In genomic region chr13:75368167-75368566, GRCh38 we compare ENCODE assay signal across 11 cellular contexts.
A peak's percentile ranks its signal among the peaks of the same experiment; 100 is the strongest.
DNase-seq lines count a peak whose midpoint lies in the region; ATAC-seq, FAIRE-seq and TF ChIP-seq lines count a peak whose summit lies in the region.
"Had no signal": no experiment of that assay in that cellular context is flagged by ENCODE, and none has a peak within 500 bp of the region (broad histone marks: within the 10 kb centered on the region; RNA-seq: fewer than 3 reads in every experiment).

No MANE protein-coding gene starts in this region.

- TF ChIP-seq EP300 in HepG2 (IDR thresholded peaks at IDR 0.05; ENCODE audit: low read depth in 2 of 2, low read length in 2 of 2): no peak
- no peak for TF ChIP-seq EP300 in HepG2 (CRISPR knock-in tag; IDR thresholded peaks at IDR 0.05; ENCODE audit: borderline replicate concordance)

- peaks cover 7% of the 10 kb centered on the region for H3K4me1 Mint-ChIP-seq in CD14-positive monocyte

- no peak overlapping the region for H3K4me3 Mint-ChIP-seq in CD14-positive monocyte
- H3K4me3 Mint-ChIP-seq: CD4-positive, alpha-beta memory T cell had no signal

- in situ Hi-C loops in HepG2 (cut with HindIII; ENCODE audit: extremely low pct_ligation_motif_present, low pct_unique_long_range_greater_than_20kb): no loop called here

- TF ChIP-seq CTCF in right lobe of liver (IDR thresholded peaks at IDR 0.05) (no peak), HepG2 (CRISPR knock-in tag; IDR thresholded peaks at IDR 0.05) (no peak), tibial artery (IDR thresholded peaks at IDR 0.05) (no peak), CD14-positive monocyte (IDR thresholded peaks at IDR 0.05) (no peak)

- no peak overlapping the region for H3K9ac ChIP-seq in HepG2 (ENCODE audit: insufficient read depth, low read depth, low read length)

- H3K36me3 ChIP-seq in right lobe of liver (no peaks in the 10 kb centered on the region), HepG2 (replicated peaks in 1 of 2; ENCODE audit: control insufficient read depth in 1 of 2, insufficient read depth in 2 of 2, low read length in 2 of 2) (0 out of 5 replicates have a peak, but pooled peaks cover 0 to 4% of the 10 kb centered on the region in 2 experiments), tibial artery (no peaks in the 10 kb centered on the region)

- H3K9me3 Mint-ChIP-seq in CD14-positive monocyte: no peaks in the 10 kb centered on the region
- H3K9me3 Mint-ChIP-seq: CD4-positive, alpha-beta memory T cell had no signal

- no peak overlapping the region for H3K4me2 ChIP-seq in HepG2 (ENCODE audit: low read depth, low read length)

- H3K4me3 ChIP-seq in right lobe of liver (no peak overlapping the region), HepG2 (replicated peaks in 1 of 3; ENCODE audit: insufficient read depth in 1 of 3, low read depth in 2 of 3, low read length in 3 of 3) (no peak overlapping the region), tibial artery (no peak overlapping the region)

- H3K4me1 ChIP-seq in right lobe of liver: peaks cover 0 to 16% (median 0%) of the 10 kb centered on the region in 4 donors
- peaks cover 83% of the 10 kb centered on the region for H3K4me1 ChIP-seq in HepG2 (ENCODE audit: insufficient read depth, low read length)
- H3K4me1 ChIP-seq in tibial artery: peaks cover 0 to 36% (median 8%) of the 10 kb centered on the region in 4 donors

- no peak for TF ChIP-seq POLR2A in right lobe of liver (IDR thresholded peaks at IDR 0.05)
- no peak for TF ChIP-seq POLR2A in HepG2 (IDR thresholded peaks at IDR 0.05; ENCODE audit: insufficient read depth in 1 of 2, low read depth in 2 of 2, low read length in 2 of 2)

- FAIRE-seq in HepG2 (lab: Jason Lieb, UNC): no peak

- CTCF ChIA-PET in HepG2 (lab: Yijun Ruan, JAX; ENCODE audit: low intra/inter-chr PET ratio, low total read pairs): no interaction called here

- DNase-seq in right lobe of liver (no peak), HepG2 (ENCODE audit: low spot score) (no peak), brain pericyte (ENCODE audit: low read depth, low spot score) (peak; percentile 71), kidney tubule cell (ENCODE audit: low spot score) (peak; percentile 82), tibial artery (peak in 1 of 2 donors; percentile 42), CD14-positive monocyte (ENCODE audit: low spot score) (no peak), NCI-H446 (lab: John Stamatoyannopoulos, UW) (no peak)
- DNase-seq in stimulated activated CD4-positive, alpha-beta T cell treated with anti-CD3 and anti-CD28 coated beads, Interleukin-2, amount 100 ng/mL, for 24 hours: no peak
- DNase-seq: activated T-cell treated with anti-CD3 and anti-CD28 coated beads for 4 hours; CD4-positive, alpha-beta memory T cell; stimulated activated CD4-positive, alpha-beta T cell treated with anti-CD3 and anti-CD28 coated beads, Interleukin-4, amount 100 ng/mL, for 4 hours had no signal

- POLR2A ChIA-PET in HepG2 (lab: Yijun Ruan, JAX): no interaction called here

- H2AFZ ChIP-seq in HepG2 (ENCODE audit: low read length): no peak overlapping the region

- peaks cover 30% of the 10 kb centered on the region for H4K20me1 ChIP-seq in HepG2 (ENCODE audit: insufficient read depth, low read length)

- BruUV-seq in HepG2 (replicated peaks; lab: Mats Ljungman, UMichigan): no TSS peak

- H3K27me3 Mint-ChIP-seq in CD14-positive monocyte (ENCODE audit: low read depth in 3 of 3): peaks cover 0 to 3% (median 0%) of the 10 kb centered on the region in 3 donors

- H3K9me3 ChIP-seq in right lobe of liver (no peaks in the 10 kb centered on the region), HepG2 (ENCODE audit: low read length) (no peaks in the 10 kb centered on the region), tibial artery (no peaks in the 10 kb centered on the region)

- H3K27ac ChIP-seq in right lobe of liver: no peak overlapping the region
- no peak overlapping the region for H3K27ac ChIP-seq in HepG2 (ENCODE audit: extremely low read length, insufficient read depth, low read length)
- H3K27ac ChIP-seq in tibial artery: peak overlapping the region; percentile 48 to 51

- TF ChIP-seq RAD21 in HepG2 (CRISPR knock-in tag; IDR thresholded peaks at IDR 0.05): no peak

- ATAC-seq in right lobe of liver: peak; percentile 34 to 60 (median 46)
- ATAC-seq in HepG2: no peak

- H3K27me3 ChIP-seq in right lobe of liver: no peaks in the 10 kb centered on the region
- H3K27me3 ChIP-seq in HepG2 (ENCODE audit: control insufficient read depth in 1 of 2, insufficient read depth in 2 of 2, low read length in 2 of 2): no peaks in the 10 kb centered on the region
- H3K27me3 ChIP-seq in tibial artery: no peaks in the 10 kb centered on the region

- peaks cover 96% of the 10 kb centered on the region for H3K79me2 ChIP-seq in HepG2 (ENCODE audit: insufficient read depth, low read length)

- intact Hi-C loops in right lobe of liver (cut with DNase I): no loop called here
- intact Hi-C loops in HepG2 (cut with micrococcal nuclease; ENCODE audit: unreplicated experiment): no loop called here
- intact Hi-C loops in tibial artery (cut with DNase I; ENCODE audit: low total_unique reads): loop anchor here (10.0 kb wide), 1 partner anchor 267 kb away; the partner anchor contains the start of gene LMO7
- intact Hi-C loops in CD14-positive monocyte (cut with micrococcal nuclease): no loop called here

- H3K27ac Mint-ChIP-seq in CD14-positive monocyte: no peak overlapping the region
- H3K27ac Mint-ChIP-seq: CD4-positive, alpha-beta memory T cell had no signal

- no peaks in the 10 kb centered on the region for H3K36me3 Mint-ChIP-seq in CD14-positive monocyte
- H3K36me3 Mint-ChIP-seq: CD4-positive, alpha-beta memory T cell had no signal

- 38% methylated on average over 3 of the region's 3 CpGs for WGBS in right lobe of liver (ENCODE audit: insufficient coverage, low coverage, low lambda C conversion rate, missing lambda C conversion rate)
- WGBS in HepG2 (ENCODE audit: low lambda C conversion rate): 62% methylated on average over 3 of the region's 3 CpGs

TF ChIP-seq in HepG2, 621 proteins besides CTCF, POLR2A, EP300 and RAD21:
- no peak for TF ChIP-seq SP4 (CRISPR knock-in tag; IDR thresholded peaks at IDR 0.05)
- TF ChIP-seq ZNF12 (CRISPR knock-in tag; IDR thresholded peaks at IDR 0.05): no peak
- no peak for TF ChIP-seq E2F5 (CRISPR knock-in tag; conservative IDR thresholded peaks at IDR 0.05)
- no peak for TF ChIP-seq STAT5B (CRISPR knock-in tag; IDR thresholded peaks at IDR 0.05)
- no peak for TF ChIP-seq ZNF564 (CRISPR knock-in tag; IDR thresholded peaks at IDR 0.05)
- TF ChIP-seq PBX2 (CRISPR knock-in tag; IDR thresholded peaks at IDR 0.05): no peak
- no peak for TF ChIP-seq ONECUT2 (CRISPR knock-in tag; IDR thresholded peaks at IDR 0.05)
- TF ChIP-seq ZNF280D (CRISPR knock-in tag; IDR thresholded peaks at IDR 0.05): no peak
- TF ChIP-seq ATF5 (CRISPR knock-in tag; IDR thresholded peaks at IDR 0.05; ENCODE audit: low read depth): no peak

Comparison
In these comparisons a context has a peak if more than half of its experiments do, and no peak if none do; other contexts are left out.
1. DNase-seq: peak in brain pericyte (single experiment) and kidney tubule cell (single experiment); none in right lobe of liver (0 of 3), HepG2 (single experiment), CD14-positive monocyte (single experiment), stimulated activated CD4-positive, alpha-beta T cell treated with anti-CD3 and anti-CD28 coated beads, Interleukin-2, amount 100 ng/mL, for 24 hours (0 of 2) and NCI-H446 (0 of 2).
2. H3K27ac ChIP-seq: peak in tibial artery (2 of 2); none in right lobe of liver (0 of 3) and HepG2 (single experiment).